In the genomic region with DNA sequence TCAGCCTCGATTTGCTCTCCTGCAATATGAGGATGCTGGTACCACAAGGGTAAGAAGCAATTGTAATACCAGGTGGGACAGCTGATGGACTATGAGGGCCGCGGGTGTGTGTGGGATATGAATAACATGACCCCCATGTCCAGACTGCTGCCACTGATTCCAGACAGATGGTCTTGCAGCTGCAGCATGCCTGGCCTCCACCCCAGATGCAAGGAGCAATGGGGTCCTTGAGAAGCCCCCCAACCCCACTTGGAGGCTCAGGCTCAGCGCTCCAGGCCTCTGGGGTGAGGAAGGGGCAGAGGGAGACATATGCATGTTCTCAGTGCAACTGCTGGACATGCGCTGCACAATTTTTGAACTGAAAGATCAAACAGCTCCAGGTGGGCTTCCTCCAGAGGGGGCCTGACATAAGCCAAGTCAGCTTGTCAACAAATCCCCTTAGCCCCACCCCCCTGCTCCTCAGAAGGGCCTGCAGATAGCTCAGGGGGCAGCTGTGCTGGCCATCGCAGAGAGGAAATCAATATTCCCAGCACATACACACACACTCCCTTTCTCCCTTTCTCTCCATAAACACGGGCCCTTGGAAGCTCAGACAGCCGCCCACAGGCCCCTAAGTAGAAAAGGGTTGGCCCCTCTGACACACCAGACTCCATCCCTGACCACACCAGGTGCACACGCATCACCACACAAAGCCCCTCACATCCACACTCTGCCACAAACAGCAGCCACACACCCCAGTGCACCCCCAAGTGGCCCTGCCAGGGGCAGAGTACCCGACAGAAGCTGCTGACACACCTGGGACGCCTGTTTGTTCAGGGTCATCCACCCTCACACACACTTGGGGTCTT, we compare ENCODE assay signal across 8 cellular contexts.
A peak's percentile ranks its signal among the peaks of the same experiment; 100 is the strongest.
DNase-seq lines count a peak whose midpoint lies in the region; ATAC-seq and TF ChIP-seq lines count a peak whose summit lies in the region.

No MANE protein-coding gene starts in this region.

- no peak for ATAC-seq in GM18858 (IDR thresholded peaks at IDR 0.05; ENCODE audit: unreplicated experiment)
- ATAC-seq in HG02870 (IDR thresholded peaks at IDR 0.05; ENCODE audit: unreplicated experiment) = no peak

- H3K4me3 Mint-ChIP-seq in chondrocyte (ENCODE audit: unreplicated experiment) = peak overlapping the region; percentile 93

- TF ChIP-seq CTCF in chondrocyte (IDR thresholded peaks at IDR 0.05) = no peak

- peaks cover 88% of the 10 kb centered on the region for H3K4me1 Mint-ChIP-seq in chondrocyte (ENCODE audit: low read depth)

- no peaks in the 10 kb centered on the region for H3K36me3 Mint-ChIP-seq in chondrocyte (ENCODE audit: low read depth)

- H3K27me3 ChIP-seq in muscle layer of duodenum (ENCODE audit: low read depth, low read length) = no peaks in the 10 kb centered on the region

- no peaks in the 10 kb centered on the region for H3K9me3 Mint-ChIP-seq in chondrocyte (ENCODE audit: low read depth)

- peaks cover 24 to 80% of the 10 kb centered on the region in 2 donors for H3K4me1 ChIP-seq in muscle layer of duodenum (ENCODE audit: control insufficient read depth in 1 of 2, insufficient read depth in 2 of 2, low read length in 2 of 2)

- peak overlapping the region; percentile 89 for H3K27ac Mint-ChIP-seq in chondrocyte (ENCODE audit: unreplicated experiment)

- peak overlapping the region; percentile 75 to 84 for H3K4me3 ChIP-seq in muscle layer of duodenum (ENCODE audit: low read depth in 1 of 2, low read length in 2 of 2)

- H3K36me3 ChIP-seq in muscle layer of duodenum (ENCODE audit: control insufficient read depth in 1 of 2, insufficient read depth in 2 of 2, low read length in 2 of 2) = no peaks in the 10 kb centered on the region

- no peaks in the 10 kb centered on the region for H3K9me3 ChIP-seq in muscle layer of duodenum (ENCODE audit: control insufficient read depth in 1 of 2, low read length in 2 of 2)

- DNase-seq in stimulated activated CD4-positive, alpha-beta T cell treated with anti-CD3 and anti-CD28 coated beads, Interleukin-15, amount 100 ng/mL, for 24 hours = peak; percentile 16
- DNase-seq in stimulated activated CD4-positive, alpha-beta T cell treated with anti-CD3 and anti-CD28 coated beads, Interleukin-4, amount 100 ng/mL, for 24 hours = no peak
- DNase-seq in chondrocyte (ENCODE audit: low spot score) = no peak
- no peak for DNase-seq in hepatic stellate cell (ENCODE audit: low spot score)
- no peak for DNase-seq in NOMO-1 (lab: John Stamatoyannopoulos, UW; ENCODE audit: unreplicated experiment in 2 of 2)

- H3K27me3 Mint-ChIP-seq in chondrocyte (ENCODE audit: low read depth) = no peaks in the 10 kb centered on the region

- H3K27ac ChIP-seq in muscle layer of duodenum (ENCODE audit: low read length) = peak overlapping the region; percentile 39
